Comparison of ENCODE assay signal across 17 cellular contexts in the genomic region with DNA sequence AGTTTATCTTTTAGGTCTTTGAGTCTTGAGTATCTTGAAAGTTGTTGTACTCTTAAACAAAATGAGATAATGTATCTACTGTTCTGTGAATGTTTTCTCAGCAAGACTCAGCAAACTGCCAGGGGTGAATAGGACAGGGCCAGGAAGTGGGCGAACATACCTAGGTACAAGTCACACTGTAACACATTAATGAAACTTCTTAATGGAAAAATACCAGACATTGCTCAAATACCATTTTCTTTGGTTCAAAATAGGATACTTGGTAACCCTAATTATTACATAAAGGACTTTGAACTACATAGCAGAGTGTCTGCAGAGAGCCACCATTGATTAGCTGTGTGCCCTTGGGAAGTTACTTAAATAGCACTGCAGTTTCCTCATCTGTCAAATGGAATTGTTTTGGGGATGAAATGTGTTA.
DNase-seq lines count a peak whose midpoint lies in the region; ATAC-seq and TF ChIP-seq lines count a peak whose summit lies in the region.
"Had no signal": no experiment of that assay in that cellular context is flagged by ENCODE, and none has a peak within 500 bp of the region (broad histone marks: within the 10 kb centered on the region; RNA-seq: fewer than 3 reads in every experiment).

No MANE protein-coding gene starts in this region.

- peaks cover 3% of the 10 kb centered on the region for H3K9me3 Mint-ChIP-seq in progenitor cell of endocrine pancreas (ENCODE audit: low read depth)
- H3K9me3 Mint-ChIP-seq: CD4-positive, alpha-beta memory T cell had no signal

- H3K36me3 ChIP-seq in left ventricle myocardium inferior, result no peaks in the 10 kb centered on the region
- H3K36me3 ChIP-seq in testis (ENCODE audit: low read depth, missing control alignments), result no peaks in the 10 kb centered on the region

- H3K27ac ChIP-seq in left ventricle myocardium inferior (replicated peaks) (no peak overlapping the region), testis (no peak overlapping the region)

- no peak for TF ChIP-seq POLR2A in testis (IDR thresholded peaks at IDR 0.05)

- no peaks in the 10 kb centered on the region for H3K9me3 ChIP-seq in left ventricle myocardium inferior (replicated peaks)
- H3K9me3 ChIP-seq in testis, result no peaks in the 10 kb centered on the region

- H3K27me3 ChIP-seq in left ventricle myocardium inferior (ENCODE audit: low read depth), result no peaks in the 10 kb centered on the region
- no peaks in the 10 kb centered on the region for H3K27me3 ChIP-seq in testis

- H3K27me3 Mint-ChIP-seq in progenitor cell of endocrine pancreas, result no peaks in the 10 kb centered on the region

- WGBS in testis, 2 donors, result 62 to 88% methylated on average over 1 of the region's 1 CpG

- intact Hi-C loops in left ventricle myocardium inferior (cut with micrococcal nuclease) (no loop called here), testis (cut with DNase I; ENCODE audit: low total_unique reads) (no loop called here), left colon (cut with DNase I, micrococcal nuclease) (no loop called here)

- peak overlapping the region; percentile 1 for H3K4me3 Mint-ChIP-seq in progenitor cell of endocrine pancreas (ENCODE audit: low read depth)
- H3K4me3 Mint-ChIP-seq: CD4-positive, alpha-beta memory T cell had no signal

- H3K4me3 ChIP-seq in fibroblast of pulmonary artery (replicated peaks; ENCODE audit: low read depth, low read length), result no peak overlapping the region
- H3K4me3 ChIP-seq in left ventricle myocardium inferior, result no peak overlapping the region
- no peak overlapping the region for H3K4me3 ChIP-seq in testis

- ATAC-seq in left colon, result no peak
- ATAC-seq: right cardiac atrium; stimulated activated naive CD8-positive, alpha-beta T cell treated with anti-CD3 and anti-CD28 coated beads, Interleukin-15, Interleukin-2, amounts not matched to agents 100 U/mL and 50 U/mL, for 24 hours had no signal

- peak overlapping the region; percentile 70 for H3K27ac Mint-ChIP-seq in progenitor cell of endocrine pancreas
- H3K27ac Mint-ChIP-seq: CD4-positive, alpha-beta memory T cell had no signal

- no peak for TF ChIP-seq CTCF in fibroblast of pulmonary artery (IDR thresholded peaks at IDR 0.05; ENCODE audit: low read length, missing control alignments)
- no peak for TF ChIP-seq CTCF in progenitor cell of endocrine pancreas (IDR thresholded peaks at IDR 0.05; ENCODE audit: unreplicated experiment)
- no peak for TF ChIP-seq CTCF in left ventricle myocardium inferior (IDR thresholded peaks at IDR 0.05; ENCODE audit: borderline replicate concordance)
- TF ChIP-seq CTCF in testis (IDR thresholded peaks at IDR 0.05), result no peak

- H3K4me1 ChIP-seq in left ventricle myocardium inferior (no peaks in the 10 kb centered on the region), testis (peaks cover 11% of the 10 kb centered on the region)

- DNase-seq in DMS53 treated with DMSO at 0.1 percent for 48 hours (lab: John Stamatoyannopoulos, UW; ENCODE audit: unreplicated experiment), result peak; percentile 32
- DNase-seq in NCI-H146 treated with DMSO at 0.1 percent for 48 hours (lab: John Stamatoyannopoulos, UW; ENCODE audit: unreplicated experiment), result peak; percentile 14
- peak; percentile 48 for DNase-seq in fibroblast of pulmonary artery (ENCODE audit: low read depth)
- no peak for DNase-seq in progenitor cell of endocrine pancreas (ENCODE audit: low spot score, unreplicated experiment)
- no peak for DNase-seq in left ventricle myocardium inferior
- no peak for DNase-seq in activated CD4-positive, alpha-beta T cell treated with anti-CD3 and anti-CD28 coated beads for 48 hours
- DNase-seq in testis, result no peak
- DNase-seq in left colon, result no peak
- DNase-seq: activated naive CD4-positive, alpha-beta T cell treated with anti-CD3 and anti-CD28 coated beads, Interleukin-2, amount 50 U/mL, for 16 hours; CD4-positive, alpha-beta memory T cell; cerebellar nuclear complex; KBM-7; NCI-H187 treated with DMSO at 0.1 percent for 48 hours; NK-92 treated with Interleukin-12 subunit alpha and Interleukin-12 subunit beta, amount 100 ng/mL, for 24 hours; right cardiac atrium; stimulated activated CD4-positive, alpha-beta T cell treated with anti-CD3 and anti-CD28 coated beads, Interleukin-4, amount 100 ng/mL, for 24 hours; stimulated activated naive CD8-positive, alpha-beta T cell treated with anti-CD3 and anti-CD28 coated beads, Interleukin-15, Interleukin-2, amounts not matched to agents 100 U/mL and 50 U/mL, for 24 hours had no signal

- peaks cover 1% of the 10 kb centered on the region for H3K36me3 Mint-ChIP-seq in progenitor cell of endocrine pancreas (ENCODE audit: insufficient read depth)
- H3K36me3 Mint-ChIP-seq: CD4-positive, alpha-beta memory T cell had no signal

- H3K4me1 Mint-ChIP-seq in progenitor cell of endocrine pancreas (ENCODE audit: low read depth), result peaks cover 19% of the 10 kb centered on the region
- H3K4me1 Mint-ChIP-seq: CD4-positive, alpha-beta memory T cell had no signal

Comparison
In these comparisons a context has a peak if more than half of its experiments do, and no peak if none do; other contexts are left out.
1. DNase-seq: peak in DMS53 treated with DMSO at 0.1 percent for 48 hours (single experiment), NCI-H146 treated with DMSO at 0.1 percent for 48 hours (single experiment) and fibroblast of pulmonary artery (single experiment); none in progenitor cell of endocrine pancreas (single experiment), left ventricle myocardium inferior (single experiment), activated CD4-positive, alpha-beta T cell treated with anti-CD3 and anti-CD28 coated beads for 48 hours (single experiment), testis (single experiment) and left colon (0 of 2).